Comparison of ENCODE assay signal across 8 cellular contexts in genomic region chr3:183428140-183429023, GRCh38. TPM values are rescaled to one million over a fixed set of nuclear protein-coding genes. Genes with fewer than 3 reads are reported as not detected.
DNase-seq lines count a peak whose midpoint lies in the region; ATAC-seq, FAIRE-seq and TF ChIP-seq lines count a peak whose summit lies in the region.

Gene MCF2L2, minus strand, starts transcription at chr3:183428619. Its CDS starts 642 bp downstream, at chr3:183427977.

- peak within 1 kb of the TSS in 10 of 11 experiments; percentile 45 to 76 (median 60); a peak in 19 of 22 replicates for H3K27ac ChIP-seq in BLaER1 treated with 17β-estradiol and CSF1 and Interleukin-3, amounts not matched to agents 10 nM and 100 nM
- H3K27ac ChIP-seq in SJCRH30, result no peak within 1 kb of the TSS
- H3K27ac ChIP-seq in pancreas, result no peak within 1 kb of the TSS
- no peak within 1 kb of the TSS for H3K27ac ChIP-seq in thyroid gland

- peaks cover 0 to 30% (median 18%) of the 10 kb centered on the region in 11 experiments; a peak in 16 of 22 replicates for H3K27me3 ChIP-seq in BLaER1 treated with 17β-estradiol and CSF1 and Interleukin-3, amounts not matched to agents 10 nM and 100 nM
- peaks cover 6% of the 10 kb centered on the region; the same call in 1 of the 2 replicates for H3K27me3 ChIP-seq in SJCRH30
- H3K27me3 ChIP-seq in pancreas, result peaks cover 0 to 4% (median 2%) of the 10 kb centered on the region in 4 donors
- H3K27me3 ChIP-seq in thyroid gland, result no peaks in the 10 kb centered on the region

- H3K9me3 ChIP-seq in BLaER1 treated with 17β-estradiol and CSF1 and Interleukin-3, amounts not matched to agents 10 nM and 100 nM (replicated peaks in 1 of 11), result peaks cover 0 to 16% (median 0%) of the 10 kb centered on the region in 11 experiments; a peak in 4 of 22 replicates
- H3K9me3 ChIP-seq in SJCRH30 (replicated peaks) (no peaks in the 10 kb centered on the region), pancreas (no peaks in the 10 kb centered on the region), thyroid gland (no peaks in the 10 kb centered on the region)

- H4K20me1 ChIP-seq in BLaER1 treated with 17β-estradiol and CSF1 and Interleukin-3, amounts not matched to agents 10 nM and 100 nM, result no peaks in the 10 kb centered on the region

- no peak for TF ChIP-seq POLR2A in thyroid gland (IDR thresholded peaks at IDR 0.05)

- intact Hi-C loops in head of caudate nucleus (cut with DNase I) (no loop called here), pancreas (cut with DNase I) (no loop called here), thyroid gland (cut with DNase I) (no loop called here)

- H3K4me1 ChIP-seq in BLaER1 treated with 17β-estradiol and CSF1 and Interleukin-3, amounts not matched to agents 10 nM and 100 nM, result peaks cover 7 to 20% (median 16%) of the 10 kb centered on the region in 10 experiments; a peak in 16 of 20 replicates
- H3K4me1 ChIP-seq in SJCRH30 (no peaks in the 10 kb centered on the region), pancreas (no peaks in the 10 kb centered on the region), thyroid gland (peaks cover 11 to 14% of the 10 kb centered on the region in 2 donors)

- H3K9ac ChIP-seq in BLaER1 treated with 17β-estradiol and CSF1 and Interleukin-3, amounts not matched to agents 10 nM and 100 nM, result peak within 1 kb of the TSS; percentile 65 to 82 (median 78)

- no peaks in the 10 kb centered on the region for H3K36me3 ChIP-seq in BLaER1 treated with 17β-estradiol and CSF1 and Interleukin-3, amounts not matched to agents 10 nM and 100 nM
- no peaks in the 10 kb centered on the region for H3K36me3 ChIP-seq in SJCRH30
- no peaks in the 10 kb centered on the region for H3K36me3 ChIP-seq in pancreas
- no peaks in the 10 kb centered on the region for H3K36me3 ChIP-seq in thyroid gland

- peak within 1 kb of the TSS; percentile 88 to 99 (median 96) for H3K4me2 ChIP-seq in BLaER1 treated with 17β-estradiol and CSF1 and Interleukin-3, amounts not matched to agents 10 nM and 100 nM

- WGBS in pancreas, 2 donors, result 0 to 1% methylated on average over 61 to 98 of the region's 98 CpGs
- 0 to 1% methylated on average over 17 to 20 of the region's 98 CpGs for WGBS in thyroid gland, 2 donors

- peak within 1 kb of the TSS; percentile 75 to 98 (median 86) for H3K4me3 ChIP-seq in BLaER1 treated with 17β-estradiol and CSF1 and Interleukin-3, amounts not matched to agents 10 nM and 100 nM
- H3K4me3 ChIP-seq in SJCRH30 (peak within 1 kb of the TSS; percentile 69), pancreas (peak within 1 kb of the TSS; percentile 52 to 77 (median 66)), thyroid gland (replicated peaks in 1 of 3) (peak within 1 kb of the TSS; percentile 60 to 76 (median 63))

- FAIRE-seq in pancreas (lab: Jason Lieb, UNC), result no peak

- ATAC-seq in GM19467 (IDR thresholded peaks at IDR 0.05; ENCODE audit: unreplicated experiment), result peak; percentile 59
- peak; percentile 67 to 85 (median 84) for ATAC-seq in pancreas

- DNase-seq in HuH-7.5 (ENCODE audit: low spot score) (peak; percentile 38), SJCRH30 (peak; percentile 23 to 36), head of caudate nucleus (peak; percentile 51 to 89 (median 78)), pancreas (peak; percentile 46 to 82 (median 60)), thyroid gland (peak; percentile 50 to 54)
- DNase-seq in activated naive CD4-positive, alpha-beta T cell treated with anti-CD3 and anti-CD28 coated beads, Interleukin-2, amount 50 U/mL, for 16 hours, result peak; percentile 74

- TF ChIP-seq CTCF in pancreas (IDR thresholded peaks at IDR 0.05) (no peak), thyroid gland (IDR thresholded peaks at IDR 0.05) (no peak)

RNA-seq across cellular contexts. Expression of gene MCF2L2, which starts in this region (rescaled TPM):
- 0.08 and 0.12 TPM in 2 replicates for total RNA-seq in SJCRH30 (2014; rRNA removed; shearing (Covaris generic))
- 1 to 10 TPM in 3 of 6 donors, under 1 TPM in 3; 0.54 to 2.0 (median 0.97) TPM for total RNA-seq in pancreas
- 1 to 10 TPM in 1 of 2 donors, under 1 TPM in 1; 0.80 to 1.8 TPM for polyA plus RNA-seq in pancreas
- total RNA-seq in thyroid gland, result under 1 TPM in 3 of 4 donors, not detected in 1; 0.13 to 0.49 (median 0.22) TPM

Comparison
In these comparisons a context has a peak if more than half of its experiments do, and no peak if none do; other contexts are left out.
1. Peak in DNase-seq and H3K4me3 ChIP-seq in SJCRH30; RNA of the gene not detected or under 1 TPM.
2. Peak in DNase-seq and H3K4me3 ChIP-seq in thyroid gland; RNA of the gene not detected or under 1 TPM.
3. H3K27ac ChIP-seq: peak in BLaER1 treated with 17β-estradiol and CSF1 and Interleukin-3, amounts not matched to agents 10 nM and 100 nM (10 of 11); none in SJCRH30 (single experiment), pancreas (0 of 4) and thyroid gland (0 of 3).
4. Peak in every context shown above with its lines, with median percentiles within 50 percentile points of each other: H3K4me3 ChIP-seq and DNase-seq.